ENCODE assay signal across 9 cellular contexts in the genomic region with DNA sequence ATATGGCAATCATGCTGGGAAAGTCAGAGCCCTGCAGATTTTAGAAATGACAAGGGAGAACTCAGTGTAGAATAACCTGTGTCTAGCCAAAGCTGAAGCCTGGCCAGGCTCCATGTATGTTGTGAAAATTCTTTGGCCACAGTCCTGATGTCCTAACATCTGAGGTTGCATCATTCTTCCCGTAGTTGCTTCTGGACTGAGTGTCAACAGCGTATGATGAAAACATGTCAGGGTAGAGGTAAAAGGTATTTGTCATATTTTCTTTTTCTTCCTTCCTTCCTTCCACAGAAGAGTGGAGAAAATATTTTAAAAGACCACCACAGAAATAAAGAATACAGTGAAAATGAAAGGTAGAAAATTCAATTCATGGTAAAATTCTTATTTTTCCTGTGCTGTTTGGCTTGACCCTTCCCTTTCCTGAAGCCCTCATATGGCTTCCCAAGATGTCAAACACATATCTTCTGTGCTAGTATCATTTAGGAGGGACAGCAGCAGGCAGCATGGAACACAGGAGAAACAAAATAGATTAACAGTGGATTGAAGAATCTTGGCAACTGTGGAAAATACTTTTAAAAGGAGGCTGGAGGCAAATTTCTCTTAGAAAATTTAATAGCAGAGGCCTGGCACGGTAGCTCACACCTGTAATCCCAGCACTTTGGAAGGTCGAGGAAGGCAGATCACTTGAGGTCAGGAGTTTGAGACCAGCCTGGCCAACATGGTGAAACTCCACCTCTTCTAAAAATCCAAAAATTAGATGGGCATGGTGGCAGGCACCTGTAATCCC. TPM values are rescaled to one million over a fixed set of nuclear protein-coding genes. Genes with fewer than 3 reads are reported as not detected.
DNase-seq lines count a peak whose midpoint lies in the region; ATAC-seq and TF ChIP-seq lines count a peak whose summit lies in the region.
"Had no signal": no experiment of that assay in that cellular context is flagged by ENCODE, and none has a peak within 500 bp of the region (broad histone marks: within the 10 kb centered on the region; RNA-seq: fewer than 3 reads in every experiment).

No MANE protein-coding gene starts in this region.

- BruUV-seq in PC-3 (replicated peaks; lab: Mats Ljungman, UMichigan): TSS peak; percentile 97

- no peak overlapping the region for H3K4me2 ChIP-seq in PC-3 (ENCODE audit: low read length)
- no peak overlapping the region for H3K4me2 ChIP-seq in parathyroid adenoma (ENCODE audit: low read length)

- CTCF ChIA-PET in PC-3 (lab: Charles Lee): no interaction called here
- CTCF ChIA-PET in activated naive CD4-positive, alpha-beta T cell treated with anti-CD3 and anti-CD28 coated beads for 36 hours (lab: Charles Lee): no interaction called here

- H3K27me3 ChIP-seq in PC-3 (ENCODE audit: low read length) (no peaks in the 10 kb centered on the region), parathyroid adenoma (ENCODE audit: control insufficient read depth, insufficient read depth, low read length) (no peaks in the 10 kb centered on the region)

- H3K27ac ChIP-seq in PC-3 (ENCODE audit: low read length) (no peak overlapping the region), parathyroid adenoma (no peak overlapping the region)

- peak overlapping the region; percentile 22 to 85 (median 66) for H3K27ac Mint-ChIP-seq in CD14-positive monocyte
- H3K27ac Mint-ChIP-seq in stimulated activated memory B cell treated with anti-CD40 and anti-IgM and Interleukin-4, amounts not matched to agents 10 μg/mL and 1 μg/mL and 100 μg/mL, for 72 hours: no peak overlapping the region
- H3K27ac Mint-ChIP-seq in activated naive CD4-positive, alpha-beta T cell treated with anti-CD3 and anti-CD28 coated beads for 36 hours: no peak overlapping the region

- H3K9me3 Mint-ChIP-seq in CD14-positive monocyte: no peaks in the 10 kb centered on the region
- no peaks in the 10 kb centered on the region for H3K9me3 Mint-ChIP-seq in stimulated activated memory B cell treated with anti-CD40 and anti-IgM and Interleukin-4, amounts not matched to agents 10 μg/mL and 1 μg/mL and 100 μg/mL, for 72 hours
- H3K9me3 Mint-ChIP-seq in activated naive CD4-positive, alpha-beta T cell treated with anti-CD3 and anti-CD28 coated beads for 36 hours: no peaks in the 10 kb centered on the region

- H3K79me2 ChIP-seq in PC-3 (ENCODE audit: low read length): no peaks in the 10 kb centered on the region
- H3K79me2 ChIP-seq in parathyroid adenoma: no peaks in the 10 kb centered on the region

- H3K4me1 ChIP-seq in PC-3 (ENCODE audit: insufficient read depth, low read length) (peaks cover 9% of the 10 kb centered on the region), parathyroid adenoma (peaks cover 3% of the 10 kb centered on the region)

- H4K20me1 ChIP-seq in PC-3 (ENCODE audit: low read length): no peaks in the 10 kb centered on the region

- H3F3A ChIP-seq in PC-3 (ENCODE audit: low read length, unreplicated experiment): no peaks in the 10 kb centered on the region

- H3K27me3 Mint-ChIP-seq in CD14-positive monocyte (ENCODE audit: low read depth in 3 of 3): peaks cover 2 to 5% (median 5%) of the 10 kb centered on the region in 3 donors
- no peaks in the 10 kb centered on the region for H3K27me3 Mint-ChIP-seq in stimulated activated memory B cell treated with anti-CD40 and anti-IgM and Interleukin-4, amounts not matched to agents 10 μg/mL and 1 μg/mL and 100 μg/mL, for 72 hours
- H3K27me3 Mint-ChIP-seq in activated naive CD4-positive, alpha-beta T cell treated with anti-CD3 and anti-CD28 coated beads for 36 hours (ENCODE audit: low read depth): peaks cover 3% of the 10 kb centered on the region

- no peaks in the 10 kb centered on the region for H3K9me2 ChIP-seq in PC-3 (replicated peaks; ENCODE audit: low read length)

- H2AFZ ChIP-seq in PC-3 (ENCODE audit: low read length): peak overlapping the region; percentile 4; the same call in 1 of the 2 replicates
- peak overlapping the region; percentile 9 for H2AFZ ChIP-seq in parathyroid adenoma

- peak; percentile 52 for DNase-seq in CD14-positive monocyte (ENCODE audit: low spot score)
- DNase-seq in PC-3: peak; percentile 87
- DNase-seq in fibroblast of peridontal ligament (ENCODE audit: extremely low read depth): peak; percentile 96
- no peak for DNase-seq in NCI-H2081 treated with DMSO at 0.1 percent for 48 hours (lab: John Stamatoyannopoulos, UW)
- no peak for DNase-seq in activated naive CD4-positive, alpha-beta T cell treated with anti-CD3 and anti-CD28 coated beads for 36 hours

- no peaks in the 10 kb centered on the region for H3K36me3 ChIP-seq in PC-3 (ENCODE audit: low read depth, low read length)
- H3K36me3 ChIP-seq in parathyroid adenoma (ENCODE audit: control insufficient read depth, insufficient read depth, low read length): no peaks in the 10 kb centered on the region

- H3K9ac ChIP-seq in PC-3 (ENCODE audit: low read length) (no peak overlapping the region), parathyroid adenoma (no peak overlapping the region)

- H3K4me3 ChIP-seq in PC-3 (ENCODE audit: low read length) (no peak overlapping the region), parathyroid adenoma (ENCODE audit: low read depth, low read length) (no peak overlapping the region)

- intact Hi-C loops in CD14-positive monocyte (cut with micrococcal nuclease): no loop called here
- intact Hi-C loops in PC-3 (cut with micrococcal nuclease): no loop called here
- intact Hi-C loops in activated naive CD4-positive, alpha-beta T cell treated with anti-CD3 and anti-CD28 coated beads for 36 hours (cut with micrococcal nuclease): no loop called here

- ATAC-seq in PC-3 (peak; percentile 54), HG03520 (IDR thresholded peaks at IDR 0.05; ENCODE audit: unreplicated experiment) (no peak)
- ATAC-seq in stimulated activated memory B cell treated with anti-CD40 and anti-IgM and Interleukin-4, amounts not matched to agents 10 μg/mL and 1 μg/mL and 100 μg/mL, for 72 hours: no peak
- ATAC-seq: left colon had no signal

- H3K9me3 ChIP-seq in PC-3 (ENCODE audit: low read length) (no peaks in the 10 kb centered on the region), parathyroid adenoma (ENCODE audit: control insufficient read depth, low read length) (no peaks in the 10 kb centered on the region)

- no peak overlapping the region for H3K4me3 Mint-ChIP-seq in CD14-positive monocyte
- H3K4me3 Mint-ChIP-seq in stimulated activated memory B cell treated with anti-CD40 and anti-IgM and Interleukin-4, amounts not matched to agents 10 μg/mL and 1 μg/mL and 100 μg/mL, for 72 hours: no peak overlapping the region
- H3K4me3 Mint-ChIP-seq in activated naive CD4-positive, alpha-beta T cell treated with anti-CD3 and anti-CD28 coated beads for 36 hours: no peak overlapping the region

- peaks cover 13% of the 10 kb centered on the region for H3K4me1 Mint-ChIP-seq in CD14-positive monocyte
- H3K4me1 Mint-ChIP-seq in stimulated activated memory B cell treated with anti-CD40 and anti-IgM and Interleukin-4, amounts not matched to agents 10 μg/mL and 1 μg/mL and 100 μg/mL, for 72 hours: no peaks in the 10 kb centered on the region
- H3K4me1 Mint-ChIP-seq in activated naive CD4-positive, alpha-beta T cell treated with anti-CD3 and anti-CD28 coated beads for 36 hours (ENCODE audit: low read depth): no peaks in the 10 kb centered on the region

- POLR2A ChIA-PET in PC-3 (lab: Charles Lee; ENCODE audit: unreplicated experiment): no interaction called here

- TF ChIP-seq CTCF in CD14-positive monocyte (IDR thresholded peaks at IDR 0.05) (no peak), PC-3 (conservative IDR thresholded peaks at IDR 0.05; ENCODE audit: low read depth, low read length) (no peak), parathyroid adenoma (IDR thresholded peaks at IDR 0.05) (no peak)

- H3K36me3 Mint-ChIP-seq in CD14-positive monocyte: no peaks in the 10 kb centered on the region
- H3K36me3 Mint-ChIP-seq in stimulated activated memory B cell treated with anti-CD40 and anti-IgM and Interleukin-4, amounts not matched to agents 10 μg/mL and 1 μg/mL and 100 μg/mL, for 72 hours: no peaks in the 10 kb centered on the region
- H3K36me3 Mint-ChIP-seq in activated naive CD4-positive, alpha-beta T cell treated with anti-CD3 and anti-CD28 coated beads for 36 hours (ENCODE audit: low read depth): no peaks in the 10 kb centered on the region

RNA-seq across cellular contexts. Expression of gene NRBF2, which starts 18.9 kb away (rescaled TPM):
- polyA plus RNA-seq in CD14-positive monocyte: 10 to 100 TPM; 17.9 to 38.1 TPM
- total RNA-seq in PC-3 (2014; rRNA removed): 43.4 and 44.4 TPM in 2 replicates
- 10 to 100 TPM; 15.4 to 15.6 TPM for total RNA-seq in activated naive CD4-positive, alpha-beta T cell treated with anti-CD3 and anti-CD28 coated beads for 36 hours

Comparison
In these comparisons a context has a peak if more than half of its experiments do, and no peak if none do; other contexts are left out.
1. DNase-seq: peak in CD14-positive monocyte (single experiment), PC-3 (single experiment) and fibroblast of peridontal ligament (single experiment); none in NCI-H2081 treated with DMSO at 0.1 percent for 48 hours (single experiment) and activated naive CD4-positive, alpha-beta T cell treated with anti-CD3 and anti-CD28 coated beads for 36 hours (single experiment).
2. H3K27ac Mint-ChIP-seq: peak in CD14-positive monocyte (7 of 7); none in stimulated activated memory B cell treated with anti-CD40 and anti-IgM and Interleukin-4, amounts not matched to agents 10 μg/mL and 1 μg/mL and 100 μg/mL, for 72 hours (single experiment) and activated naive CD4-positive, alpha-beta T cell treated with anti-CD3 and anti-CD28 coated beads for 36 hours (single experiment).